Comparison of ENCODE assay signal across 26 cellular contexts in the genomic region with DNA sequence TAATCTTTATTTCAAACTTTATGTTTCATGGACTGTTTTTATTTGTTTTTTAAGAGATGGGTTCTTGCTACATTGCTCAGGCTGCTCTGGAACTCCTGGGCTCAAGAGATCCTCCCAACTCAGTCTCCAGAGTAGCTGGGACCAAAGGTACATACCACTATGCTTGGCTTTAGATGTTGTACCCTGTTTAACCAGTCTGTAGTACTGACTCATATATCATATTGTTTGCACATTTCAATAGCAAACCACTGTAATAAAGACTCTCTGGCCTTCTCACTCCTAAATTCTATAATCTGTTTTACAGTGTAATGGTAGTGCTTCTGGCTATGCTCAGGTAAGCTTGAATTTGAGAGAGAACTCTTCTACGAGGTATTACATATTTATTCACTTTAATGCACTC.
A peak's percentile ranks its signal among the peaks of the same experiment; 100 is the strongest.
DNase-seq lines count a peak whose midpoint lies in the region; FAIRE-seq and TF ChIP-seq lines count a peak whose summit lies in the region.
"Had no signal": no experiment of that assay in that cellular context is flagged by ENCODE, and none has a peak within 500 bp of the region (broad histone marks: within the 10 kb centered on the region; RNA-seq: fewer than 3 reads in every experiment).

No MANE protein-coding gene starts in this region.

- H3K4me1 ChIP-seq in small intestine (ENCODE audit: control insufficient read depth in 2 of 2, insufficient read depth in 1 of 2, low read depth in 1 of 2, low read length in 1 of 2) = no peaks in the 10 kb centered on the region
- H3K4me1 ChIP-seq: BE2C, BLaER1 had no signal

- DNase-seq in DMS53 treated with DMSO at 0.1 percent for 48 hours (lab: John Stamatoyannopoulos, UW; ENCODE audit: unreplicated experiment) (peak; percentile 44), bronchial epithelial cell (ENCODE audit: low read depth) (peak; percentile 6), epithelial cell of prostate (ENCODE audit: low read depth, low spot score) (peak; percentile 0), HuH-7 (ENCODE audit: low spot score) (no peak), small intestine (no peak), endothelial cell (ENCODE audit: low spot score) (no peak), NCI-H2081 treated with DMSO at 0.1 percent for 48 hours (lab: John Stamatoyannopoulos, UW) (no peak)
- DNase-seq: 8988T; ACHN; BE2C; C1 segment of cervical spinal cord; CD4-positive, alpha-beta memory T cell; CD4-positive, CD25-positive, alpha-beta regulatory T cell; CD8-positive, alpha-beta memory T cell; COR-L47; DMS 273 treated with DMSO at 0.1 percent for 48 hours; DMS153; DMS79; DND-41; EL; GDM1 had no signal

- H3K27ac ChIP-seq in epithelial cell of prostate (no peak overlapping the region), small intestine (ENCODE audit: low read depth in 1 of 2, low read length in 1 of 2) (no peak overlapping the region)
- H3K27ac ChIP-seq: BLaER1 had no signal

- no peak for TF ChIP-seq CTCF in bronchial epithelial cell (IDR thresholded peaks at IDR 0.05; ENCODE audit: insufficient read depth, low read length, severe bottlenecking)
- no peak for TF ChIP-seq CTCF in endothelial cell (IDR thresholded peaks at IDR 0.05; ENCODE audit: unreplicated experiment)

- no peaks in the 10 kb centered on the region for H3K36me3 Mint-ChIP-seq in endothelial cell (ENCODE audit: low read depth, unreplicated experiment)
- H3K36me3 Mint-ChIP-seq: CD14-positive monocyte; CD4-positive, alpha-beta memory T cell; CD4-positive, CD25-positive, alpha-beta regulatory T cell; CD8-positive, alpha-beta memory T cell had no signal

- H3K36me3 ChIP-seq in bronchial epithelial cell (ENCODE audit: control insufficient read depth, insufficient read depth, low read length) (no peaks in the 10 kb centered on the region), small intestine (ENCODE audit: control insufficient read depth in 2 of 2, insufficient read depth in 2 of 2, low read length in 2 of 2) (no peaks in the 10 kb centered on the region)
- H3K36me3 ChIP-seq: BE2C, BLaER1 had no signal

- H3K27me3 Mint-ChIP-seq in endothelial cell (ENCODE audit: unreplicated experiment) = no peaks in the 10 kb centered on the region
- H3K27me3 Mint-ChIP-seq: CD4-positive, alpha-beta memory T cell; CD4-positive, CD25-positive, alpha-beta regulatory T cell; CD8-positive, alpha-beta memory T cell had no signal

- H3K4me1 Mint-ChIP-seq in endothelial cell (ENCODE audit: unreplicated experiment) = no peaks in the 10 kb centered on the region
- H3K4me1 Mint-ChIP-seq: CD14-positive monocyte; CD4-positive, alpha-beta memory T cell; CD4-positive, CD25-positive, alpha-beta regulatory T cell; CD8-positive, alpha-beta memory T cell had no signal

- 65 to 87% (median 85%) methylated on average over 1 of the region's 1 CpG for WGBS in small intestine, 3 donors

- H3K27me3 ChIP-seq in bronchial epithelial cell (ENCODE audit: control insufficient read depth, insufficient read depth, low read length) (no peaks in the 10 kb centered on the region), small intestine (ENCODE audit: control insufficient read depth in 2 of 2, insufficient read depth in 2 of 2, low read length in 2 of 2) (no peaks in the 10 kb centered on the region)
- H3K27me3 ChIP-seq: BE2C, BLaER1 had no signal

- no peak overlapping the region for H3K4me3 Mint-ChIP-seq in endothelial cell (ENCODE audit: unreplicated experiment)
- H3K4me3 Mint-ChIP-seq: CD14-positive monocyte; CD4-positive, alpha-beta memory T cell; CD4-positive, CD25-positive, alpha-beta regulatory T cell; CD8-positive, alpha-beta memory T cell had no signal

- H3K9me3 Mint-ChIP-seq in endothelial cell (ENCODE audit: unreplicated experiment) = no peaks in the 10 kb centered on the region
- H3K9me3 Mint-ChIP-seq: CD14-positive monocyte had no signal

- H3K27ac Mint-ChIP-seq in endothelial cell (ENCODE audit: unreplicated experiment) = no peak overlapping the region
- H3K27ac Mint-ChIP-seq: CD14-positive monocyte; CD4-positive, alpha-beta memory T cell; CD4-positive, CD25-positive, alpha-beta regulatory T cell; CD8-positive, alpha-beta memory T cell had no signal

- FAIRE-seq in bronchial epithelial cell (lab: Jason Lieb, UNC) = no peak
- FAIRE-seq in small intestine (lab: Jason Lieb, UNC) = no peak
- FAIRE-seq: GM12878, GM12892, GM18507 had no signal

- H3K9me3 ChIP-seq in small intestine (ENCODE audit: control insufficient read depth, low read depth) = no peaks in the 10 kb centered on the region
- H3K9me3 ChIP-seq: BE2C, BLaER1 had no signal

- H3K4me3 ChIP-seq in bronchial epithelial cell (ENCODE audit: low read depth, low read length) (no peak overlapping the region), small intestine (ENCODE audit: low read depth in 1 of 2, low read length in 2 of 2) (no peak overlapping the region)
- H3K4me3 ChIP-seq: BLaER1, GM12878 had no signal

Comparison
In these comparisons a context has a peak if more than half of its experiments do, and no peak if none do; other contexts are left out.
1. DNase-seq: peak in DMS53 treated with DMSO at 0.1 percent for 48 hours (single experiment), bronchial epithelial cell (single experiment) and epithelial cell of prostate (single experiment); none in HuH-7 (single experiment), small intestine (single experiment), endothelial cell (single experiment) and NCI-H2081 treated with DMSO at 0.1 percent for 48 hours (single experiment).